In genomic region chr11:120064341-120064740, GRCh38 we compare ENCODE assay signal across 1 cellular context.
TF ChIP-seq lines count a peak whose summit lies in the region.

No MANE protein-coding gene starts in this region.

TF ChIP-seq in H1, 55 proteins besides CTCF, POLR2A, EP300 and RAD21:
- TF ChIP-seq RFX5 (IDR thresholded peaks at IDR 0.05; ENCODE audit: borderline replicate concordance, low read depth, low read length) (no peak), MAX (IDR thresholded peaks at IDR 0.05) (no peak), SIX5 (IDR thresholded peaks at IDR 0.05; ENCODE audit: low read depth, low read length) (no peak), KDM5A (IDR thresholded peaks at IDR 0.05; ENCODE audit: low read length) (no peak), POLR2AphosphoS5 (IDR thresholded peaks at IDR 0.05; ENCODE audit: low read depth, low read length) (no peak), CHD2 (IDR thresholded peaks at IDR 0.05; ENCODE audit: low read length) (no peak), SRF (IDR thresholded peaks at IDR 0.05; ENCODE audit: low read depth, low read length) (no peak), HDAC2 (IDR thresholded peaks at IDR 0.05; ENCODE audit: borderline replicate concordance in 1 of 2, low read depth in 2 of 2, low read length in 2 of 2) (no peak), CHD1 (IDR thresholded peaks at IDR 0.05; ENCODE audit: low read depth, low read length) (no peak), JUN (IDR thresholded peaks at IDR 0.05; ENCODE audit: low read depth, low read length) (no peak), SAP30 (IDR thresholded peaks at IDR 0.05; ENCODE audit: insufficient read depth, insufficient replicate concordance, low read length) (no peak)
